In the genomic region with DNA sequence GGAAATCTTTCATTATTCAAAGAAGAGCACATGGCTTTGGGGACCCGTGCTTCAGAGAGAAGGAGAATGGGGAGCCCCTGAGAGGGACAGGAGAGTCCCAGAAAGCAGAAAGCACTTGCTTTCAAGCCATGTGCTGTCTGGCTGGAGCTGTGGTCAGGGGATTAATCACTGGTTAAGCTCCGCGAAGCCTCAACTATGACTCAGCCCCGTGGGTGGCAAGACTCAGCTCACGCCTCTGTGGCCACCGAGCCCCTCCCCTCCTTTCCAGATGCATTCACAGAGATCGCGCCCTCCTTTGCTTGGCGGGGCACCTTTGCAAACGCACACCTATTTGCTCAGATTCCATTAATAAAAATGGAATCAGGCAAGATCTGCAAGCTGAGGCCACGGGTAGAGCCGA, we compare ENCODE assay signal across 15 cellular contexts.
DNase-seq lines count a peak whose midpoint lies in the region; ATAC-seq and TF ChIP-seq lines count a peak whose summit lies in the region.
"Had no signal": no experiment of that assay in that cellular context is flagged by ENCODE, and none has a peak within 500 bp of the region (broad histone marks: within the 10 kb centered on the region; RNA-seq: fewer than 3 reads in every experiment).

No MANE protein-coding gene starts in this region.

- no peaks in the 10 kb centered on the region for H3K27me3 Mint-ChIP-seq in MCF 10A (ENCODE audit: insufficient read depth, unreplicated experiment)
- peaks cover 2% of the 10 kb centered on the region for H3K27me3 Mint-ChIP-seq in activated naive CD4-positive, alpha-beta T cell treated with anti-CD3 and anti-CD28 coated beads for 36 hours (ENCODE audit: low read depth)

- ATAC-seq in PC-3 (no peak), HG02588 (IDR thresholded peaks at IDR 0.05; ENCODE audit: unreplicated experiment) (no peak)
- ATAC-seq: body of pancreas, left lobe of liver had no signal

- H3K9me3 ChIP-seq in breast epithelium (peaks cover 4 to 12% of the 10 kb centered on the region in 2 donors), PC-3 (ENCODE audit: low read length) (no peaks in the 10 kb centered on the region)

- H2AFZ ChIP-seq in PC-3 (ENCODE audit: low read length) = no peak overlapping the region

- CTCF ChIA-PET in MCF 10A (lab: Yijun Ruan, JAX) = interaction anchor here (0.5 to 0.6 kb wide), 2 partner anchors 16 to 1391 kb away, joined by 3 to 4 read pairs; no protein-coding TSS in a partner anchor
- CTCF ChIA-PET in PC-3 (lab: Charles Lee) = no interaction called here
- CTCF ChIA-PET in activated naive CD4-positive, alpha-beta T cell treated with anti-CD3 and anti-CD28 coated beads for 36 hours (lab: Charles Lee) = interaction anchor here (0.6 kb wide), 1 partner anchor 314 kb away, joined by 3 read pairs; no protein-coding TSS in a partner anchor

- H3K36me3 ChIP-seq in breast epithelium = no peaks in the 10 kb centered on the region
- no peaks in the 10 kb centered on the region for H3K36me3 ChIP-seq in PC-3 (ENCODE audit: low read depth, low read length)

- H3K4me2 ChIP-seq in PC-3 (ENCODE audit: low read length) = no peak overlapping the region

- TF ChIP-seq CTCF in MCF 10A (IDR thresholded peaks at IDR 0.05; ENCODE audit: unreplicated experiment) = no peak
- TF ChIP-seq CTCF in breast epithelium (IDR thresholded peaks at IDR 0.05) = no peak
- no peak for TF ChIP-seq CTCF in PC-3 (conservative IDR thresholded peaks at IDR 0.05; ENCODE audit: low read depth, low read length)
- no peak for TF ChIP-seq CTCF in fibroblast of mammary gland (conservative IDR thresholded peaks at IDR 0.05; ENCODE audit: control insufficient read depth, insufficient read depth, low read depth, low read length)

- no peaks in the 10 kb centered on the region for H3F3A ChIP-seq in PC-3 (ENCODE audit: low read length, unreplicated experiment)

- H3K27me3 ChIP-seq in breast epithelium (peaks cover 0 to 51% of the 10 kb centered on the region in 2 donors), PC-3 (ENCODE audit: low read length) (peaks cover 5% of the 10 kb centered on the region)
- H3K27me3 ChIP-seq: body of pancreas had no signal

- no peaks in the 10 kb centered on the region for H3K79me2 ChIP-seq in PC-3 (ENCODE audit: low read length)

- H3K36me3 Mint-ChIP-seq in MCF 10A (ENCODE audit: insufficient read depth, unreplicated experiment) = peaks cover 6% of the 10 kb centered on the region
- H3K36me3 Mint-ChIP-seq in activated naive CD4-positive, alpha-beta T cell treated with anti-CD3 and anti-CD28 coated beads for 36 hours (ENCODE audit: low read depth) = no peaks in the 10 kb centered on the region
- H3K36me3 Mint-ChIP-seq: type B pancreatic cell had no signal

- no peaks in the 10 kb centered on the region for H4K20me1 ChIP-seq in PC-3 (ENCODE audit: low read length)

- no peak overlapping the region for H3K27ac Mint-ChIP-seq in MCF 10A (ENCODE audit: low read depth, unreplicated experiment)
- no peak overlapping the region for H3K27ac Mint-ChIP-seq in activated naive CD4-positive, alpha-beta T cell treated with anti-CD3 and anti-CD28 coated beads for 36 hours
- H3K27ac Mint-ChIP-seq: progenitor cell of endocrine pancreas, type B pancreatic cell had no signal

- H3K4me1 ChIP-seq in breast epithelium = no peaks in the 10 kb centered on the region
- H3K4me1 ChIP-seq in PC-3 (ENCODE audit: insufficient read depth, low read length) = no peaks in the 10 kb centered on the region
- H3K4me1 ChIP-seq: body of pancreas had no signal

- H3K4me3 ChIP-seq in breast epithelium (no peak overlapping the region), PC-3 (ENCODE audit: low read length) (no peak overlapping the region), fibroblast of mammary gland (ENCODE audit: control insufficient read depth, low read depth, low read length) (no peak overlapping the region)
- H3K4me3 ChIP-seq: body of pancreas, SK-N-MC had no signal

- no peaks in the 10 kb centered on the region for H3K4me1 Mint-ChIP-seq in MCF 10A (ENCODE audit: insufficient read depth, unreplicated experiment)
- no peaks in the 10 kb centered on the region for H3K4me1 Mint-ChIP-seq in activated naive CD4-positive, alpha-beta T cell treated with anti-CD3 and anti-CD28 coated beads for 36 hours (ENCODE audit: low read depth)

- DNase-seq in MCF 10A (ENCODE audit: unreplicated experiment) = peak; percentile 25
- no peak for DNase-seq in breast epithelium (ENCODE audit: low spot score in 2 of 2)
- DNase-seq in PC-3 = peak; percentile 27
- peak; percentile 23 for DNase-seq in fibroblast of mammary gland (ENCODE audit: low read depth)
- DNase-seq in stimulated activated CD8-positive, alpha-beta memory T cell treated with anti-CD3 and anti-CD28 coated beads, Interleukin-4, amount 100 ng/mL, for 48 hours = peak; percentile 31
- DNase-seq in activated naive CD4-positive, alpha-beta T cell treated with anti-CD3 and anti-CD28 coated beads for 36 hours = no peak
- DNase-seq in activated CD4-positive, CD25-positive, alpha-beta regulatory T cell treated with anti-CD3 and anti-CD28 coated beads, Interleukin-2, amount 50 U/mL, for 72 hours = no peak
- DNase-seq: dermis blood vessel endothelial cell, NCI-H1092 had no signal

- peaks cover 21% of the 10 kb centered on the region for H3K9me3 Mint-ChIP-seq in MCF 10A (ENCODE audit: unreplicated experiment)
- peaks cover 6% of the 10 kb centered on the region for H3K9me3 Mint-ChIP-seq in activated naive CD4-positive, alpha-beta T cell treated with anti-CD3 and anti-CD28 coated beads for 36 hours

- H3K9me2 ChIP-seq in PC-3 (replicated peaks; ENCODE audit: low read length) = no peaks in the 10 kb centered on the region

- POLR2A ChIA-PET in MCF 10A (lab: Yijun Ruan, JAX) (no interaction called here), PC-3 (lab: Charles Lee; ENCODE audit: unreplicated experiment) (no interaction called here)

- intact Hi-C loops in MCF 10A (cut with micrococcal nuclease) = no loop called here
- intact Hi-C loops in breast epithelium (cut with DNase I; ENCODE audit: low total_unique reads) = no loop called here
- intact Hi-C loops in PC-3 (cut with micrococcal nuclease) = no loop called here
- intact Hi-C loops in activated naive CD4-positive, alpha-beta T cell treated with anti-CD3 and anti-CD28 coated beads for 36 hours (cut with micrococcal nuclease) = no loop called here

- no peak for TF ChIP-seq POLR2A in breast epithelium (IDR thresholded peaks at IDR 0.05)

- BruUV-seq in MCF 10A (replicated peaks; lab: Mats Ljungman, UMichigan) = no TSS peak
- no TSS peak for BruUV-seq in PC-3 (replicated peaks; lab: Mats Ljungman, UMichigan)

- H3K4me3 Mint-ChIP-seq in MCF 10A (ENCODE audit: unreplicated experiment) = no peak overlapping the region
- no peak overlapping the region for H3K4me3 Mint-ChIP-seq in activated naive CD4-positive, alpha-beta T cell treated with anti-CD3 and anti-CD28 coated beads for 36 hours
- H3K4me3 Mint-ChIP-seq: type B pancreatic cell had no signal

- H3K27ac ChIP-seq in breast epithelium (no peak overlapping the region), PC-3 (ENCODE audit: low read length) (no peak overlapping the region)
- H3K27ac ChIP-seq: body of pancreas, SK-N-MC had no signal

- no peak overlapping the region for H3K9ac ChIP-seq in PC-3 (ENCODE audit: low read length)

Comparison
In these comparisons a context has a peak if more than half of its experiments do, and no peak if none do; other contexts are left out.
1. DNase-seq: peak in MCF 10A (single experiment), PC-3 (single experiment), fibroblast of mammary gland (single experiment) and stimulated activated CD8-positive, alpha-beta memory T cell treated with anti-CD3 and anti-CD28 coated beads, Interleukin-4, amount 100 ng/mL, for 48 hours (single experiment); none in breast epithelium (0 of 2), activated naive CD4-positive, alpha-beta T cell treated with anti-CD3 and anti-CD28 coated beads for 36 hours (single experiment) and activated CD4-positive, CD25-positive, alpha-beta regulatory T cell treated with anti-CD3 and anti-CD28 coated beads, Interleukin-2, amount 50 U/mL, for 72 hours (single experiment).